In genomic region chr3:196638922-196639516, GRCh38 we compare ENCODE assay signal across 8 cellular contexts. TPM values are rescaled to one million over a fixed set of nuclear protein-coding genes. Genes with fewer than 3 reads are reported as not detected.
DNase-seq lines count a peak whose midpoint lies in the region; ATAC-seq, FAIRE-seq and TF ChIP-seq lines count a peak whose summit lies in the region.

No MANE protein-coding gene starts in this region.

- H3K9me2 ChIP-seq in OCI-LY1 (ENCODE audit: low read depth, low read length), result no peaks in the 10 kb centered on the region

- H3K36me3 ChIP-seq in OCI-LY1 (ENCODE audit: insufficient read depth, low read length) (no peaks in the 10 kb centered on the region), endothelial cell of umbilical vein (ENCODE audit: control insufficient read depth in 2 of 2, extremely low read depth in 1 of 2, insufficient read depth in 2 of 2, low read length in 2 of 2) (no peaks in the 10 kb centered on the region)

- no peak overlapping the region for H3K9ac ChIP-seq in OCI-LY1 (ENCODE audit: low read length)
- no peak overlapping the region for H3K9ac ChIP-seq in endothelial cell of umbilical vein (replicated peaks; ENCODE audit: extremely low read depth, insufficient read depth, low read length)

- H3K9me3 Mint-ChIP-seq in activated T-cell treated with anti-CD3 and anti-CD28 coated beads, Interleukin-2, amount 50 U/mL, for 4 hours, result no peaks in the 10 kb centered on the region
- H3K9me3 Mint-ChIP-seq in osteocyte (ENCODE audit: unreplicated experiment), result no peaks in the 10 kb centered on the region

- H2AFZ ChIP-seq in OCI-LY1 (ENCODE audit: low read length), result no peak overlapping the region
- H2AFZ ChIP-seq in endothelial cell of umbilical vein (ENCODE audit: low read depth, low read length), result peak overlapping the region; percentile 3

- H4K20me1 ChIP-seq in OCI-LY1 (ENCODE audit: insufficient read depth, low read length) (no peaks in the 10 kb centered on the region), endothelial cell of umbilical vein (replicated peaks; ENCODE audit: control insufficient read depth, extremely low read depth, insufficient read depth, low read length) (no peaks in the 10 kb centered on the region)

- DNase-seq in activated T-cell treated with anti-CD3 and anti-CD28 coated beads, Interleukin-2, amount 50 U/mL, for 4 hours, result no peak
- DNase-seq in activated T-cell treated with anti-CD3 and anti-CD28 coated beads, Interleukin-2, amount 50 U/mL, for 1 hour, result no peak
- DNase-seq in endothelial cell of umbilical vein (ENCODE audit: low read depth, low spot score) (peak; percentile 28), osteocyte (ENCODE audit: extremely low spot score, unreplicated experiment) (no peak), inferior parietal cortex (ENCODE audit: extremely low spot score) (no peak), nucleus accumbens (lab: John Stamatoyannopoulos, UW) (no peak)

- H3K4me2 ChIP-seq in OCI-LY1 (ENCODE audit: low read length) (peak overlapping the region; percentile 64), endothelial cell of umbilical vein (ENCODE audit: insufficient read depth, low read length) (no peak overlapping the region)

- peak overlapping the region; percentile 73 for H3K4me3 Mint-ChIP-seq in activated T-cell treated with anti-CD3 and anti-CD28 coated beads, Interleukin-2, amount 50 U/mL, for 4 hours
- peak overlapping the region; percentile 27 for H3K4me3 Mint-ChIP-seq in osteocyte (ENCODE audit: unreplicated experiment)

- H3K4me1 ChIP-seq in OCI-LY1 (ENCODE audit: insufficient read depth, low read length, severe bottlenecking), result peaks cover 23% of the 10 kb centered on the region
- peaks cover 6% of the 10 kb centered on the region for H3K4me1 ChIP-seq in endothelial cell of umbilical vein (ENCODE audit: control insufficient read depth, extremely low read depth, insufficient read depth, low read length)

- H3F3A ChIP-seq in OCI-LY1 (ENCODE audit: insufficient read depth, low read length), result no peaks in the 10 kb centered on the region

- no peak overlapping the region for H3K27ac Mint-ChIP-seq in osteocyte (ENCODE audit: unreplicated experiment)

- TF ChIP-seq CTCF in OCI-LY1 (IDR thresholded peaks at IDR 0.05; ENCODE audit: low read length) (no peak), endothelial cell of umbilical vein (IDR thresholded peaks at IDR 0.05; ENCODE audit: extremely low read depth in 1 of 2, insufficient read depth in 1 of 2, low read depth in 1 of 2, low read length in 2 of 2) (no peak), osteocyte (IDR thresholded peaks at IDR 0.05) (no peak)

- intact Hi-C loops in endothelial cell of umbilical vein (cut with micrococcal nuclease), result loop anchor here (1.0 kb wide), 1 partner anchor 30 kb away; no protein-coding TSS in a partner anchor

- H3K4me3 ChIP-seq in OCI-LY1 (ENCODE audit: low read depth, low read length, poor library complexity, severe bottlenecking), result no peak overlapping the region
- peak overlapping the region in 1 of 3 experiments; percentile 42 for H3K4me3 ChIP-seq in endothelial cell of umbilical vein (replicated peaks in 1 of 3; ENCODE audit: insufficient read depth in 1 of 3, low read depth in 1 of 3, low read length in 3 of 3)

- POLR2A ChIA-PET in endothelial cell of umbilical vein (lab: Charles Lee), result no interaction called here

- BruUV-seq in endothelial cell of umbilical vein (replicated peaks; lab: Mats Ljungman, UMichigan), result no TSS peak

- no peaks in the 10 kb centered on the region for H3K79me2 ChIP-seq in OCI-LY1 (ENCODE audit: insufficient read depth, low read length)
- H3K79me2 ChIP-seq in endothelial cell of umbilical vein (ENCODE audit: control insufficient read depth, insufficient read depth, low read length), result no peaks in the 10 kb centered on the region

- dilution Hi-C loops in endothelial cell of umbilical vein (cut with MboI; ENCODE audit: extremely low pct_ligation_motif_present, low sequenced_read_pairs), result no loop called here

- H3K36me3 Mint-ChIP-seq in activated T-cell treated with anti-CD3 and anti-CD28 coated beads, Interleukin-2, amount 50 U/mL, for 4 hours (ENCODE audit: insufficient read depth), result peaks cover 5% of the 10 kb centered on the region
- H3K36me3 Mint-ChIP-seq in osteocyte (ENCODE audit: unreplicated experiment), result peaks cover 3% of the 10 kb centered on the region

- FAIRE-seq in endothelial cell of umbilical vein (lab: Jason Lieb, UNC), result peak; percentile 40

- no peaks in the 10 kb centered on the region for H3K27me3 Mint-ChIP-seq in activated T-cell treated with anti-CD3 and anti-CD28 coated beads, Interleukin-2, amount 50 U/mL, for 4 hours (ENCODE audit: low read depth)
- H3K27me3 Mint-ChIP-seq in osteocyte (ENCODE audit: unreplicated experiment), result peaks cover 26% of the 10 kb centered on the region

- H3K27me3 ChIP-seq in OCI-LY1 (ENCODE audit: insufficient read depth, low read length) (peaks cover 18% of the 10 kb centered on the region; the same call in 1 of the 2 replicates), endothelial cell of umbilical vein (ENCODE audit: control insufficient read depth in 2 of 2, insufficient read depth in 2 of 2, low read length in 2 of 2) (peaks cover 0 to 3% of the 10 kb centered on the region in 2 experiments)

- CTCF ChIA-PET in endothelial cell of umbilical vein (lab: Charles Lee), result interaction anchor here (1.3 to 2.9 kb wide), 3 partner anchors 12 to 46 kb away, joined by 6 to 25 read pairs (median 6); no protein-coding TSS in a partner anchor

- no peaks in the 10 kb centered on the region for H3K9me1 ChIP-seq in endothelial cell of umbilical vein (replicated peaks; ENCODE audit: control insufficient read depth, extremely low read depth, insufficient read depth, low read length)

- no peaks in the 10 kb centered on the region for H3K9me3 ChIP-seq in OCI-LY1 (ENCODE audit: low read length)
- H3K9me3 ChIP-seq in endothelial cell of umbilical vein (replicated peaks; ENCODE audit: control insufficient read depth, insufficient read depth, low read length), result no peaks in the 10 kb centered on the region

- no peak for TF ChIP-seq POLR2A in endothelial cell of umbilical vein (IDR thresholded peaks at IDR 0.05; ENCODE audit: low read depth, low read length)

- H3K27ac ChIP-seq in OCI-LY1 (ENCODE audit: low read depth, low read length, poor library complexity, severe bottlenecking) (no peak overlapping the region), endothelial cell of umbilical vein (ENCODE audit: insufficient read depth, low read depth, low read length) (no peak overlapping the region)

- no peak for ATAC-seq in activated T-cell treated with anti-CD3 and anti-CD28 coated beads, Interleukin-2, amount 50 U/mL, for 4 hours
- ATAC-seq in HG02840 (IDR thresholded peaks at IDR 0.05; ENCODE audit: low FRiP score, unreplicated experiment), result no peak

- H3K4me1 Mint-ChIP-seq in activated T-cell treated with anti-CD3 and anti-CD28 coated beads, Interleukin-2, amount 50 U/mL, for 4 hours (ENCODE audit: low read depth), result peaks cover 69% of the 10 kb centered on the region
- H3K4me1 Mint-ChIP-seq in osteocyte (ENCODE audit: unreplicated experiment), result peaks cover 3% of the 10 kb centered on the region

TF ChIP-seq in endothelial cell of umbilical vein, 7 proteins besides CTCF, POLR2A, EP300 and RAD21:
- no peak for TF ChIP-seq JUN (IDR thresholded peaks at IDR 0.05; ENCODE audit: borderline replicate concordance, insufficient read depth, insufficient read length, low read depth)

RNA-seq across cellular contexts. Expression of gene NRROS, which starts 0.5 kb away (rescaled TPM):
- total RNA-seq in activated T-cell treated with anti-CD3 and anti-CD28 coated beads, Interleukin-2, amount 50 U/mL, for 4 hours, result 10 to 100 TPM; 16.2 to 18.5 (median 18.5) TPM
- total RNA-seq in endothelial cell of umbilical vein (14.4 and 15.6 TPM in 2 replicates), osteocyte (0.13 and 0.24 TPM in 2 replicates)
- 8.1 and 8.7 TPM in 2 replicates for polyA plus RNA-seq in endothelial cell of umbilical vein
- 4.2 and 5.0 TPM in 2 replicates for polyA plus RNA-seq in endothelial cell of umbilical vein (2011; cell fraction: cytosol; rRNA removed)
- 2.7 and 3.6 TPM in 2 replicates for polyA plus RNA-seq in endothelial cell of umbilical vein (2011; cell fraction: nucleus; rRNA removed)
- polyA plus RNA-seq in endothelial cell of umbilical vein (2012), result 3.5 and 5.6 TPM in 2 replicates
- 3.2 and 3.9 TPM in 2 replicates for polyA minus RNA-seq in endothelial cell of umbilical vein
- polyA minus RNA-seq in endothelial cell of umbilical vein (2011; cell fraction: cytosol; rRNA and poly(A)+ RNA removed), result not detected
- polyA minus RNA-seq in endothelial cell of umbilical vein (2011; cell fraction: nucleus; rRNA and poly(A)+ RNA removed), result 1.1 and 2.4 TPM in 2 replicates

Comparison
In these comparisons a context has a peak if more than half of its experiments do, and no peak if none do; other contexts are left out.
1. RNA of gene NRROS, which starts 0.5 kb away (total RNA-seq): 16.2 to 18.5 TPM in activated T-cell treated with anti-CD3 and anti-CD28 coated beads, Interleukin-2, amount 50 U/mL, for 4 hours and 14.4 to 15.6 TPM in endothelial cell of umbilical vein; 0.13 to 0.24 TPM in osteocyte; every median in the first group is over 10 times any median in the second.